ENCODE assay signal across 9 cellular contexts in the genomic region with DNA sequence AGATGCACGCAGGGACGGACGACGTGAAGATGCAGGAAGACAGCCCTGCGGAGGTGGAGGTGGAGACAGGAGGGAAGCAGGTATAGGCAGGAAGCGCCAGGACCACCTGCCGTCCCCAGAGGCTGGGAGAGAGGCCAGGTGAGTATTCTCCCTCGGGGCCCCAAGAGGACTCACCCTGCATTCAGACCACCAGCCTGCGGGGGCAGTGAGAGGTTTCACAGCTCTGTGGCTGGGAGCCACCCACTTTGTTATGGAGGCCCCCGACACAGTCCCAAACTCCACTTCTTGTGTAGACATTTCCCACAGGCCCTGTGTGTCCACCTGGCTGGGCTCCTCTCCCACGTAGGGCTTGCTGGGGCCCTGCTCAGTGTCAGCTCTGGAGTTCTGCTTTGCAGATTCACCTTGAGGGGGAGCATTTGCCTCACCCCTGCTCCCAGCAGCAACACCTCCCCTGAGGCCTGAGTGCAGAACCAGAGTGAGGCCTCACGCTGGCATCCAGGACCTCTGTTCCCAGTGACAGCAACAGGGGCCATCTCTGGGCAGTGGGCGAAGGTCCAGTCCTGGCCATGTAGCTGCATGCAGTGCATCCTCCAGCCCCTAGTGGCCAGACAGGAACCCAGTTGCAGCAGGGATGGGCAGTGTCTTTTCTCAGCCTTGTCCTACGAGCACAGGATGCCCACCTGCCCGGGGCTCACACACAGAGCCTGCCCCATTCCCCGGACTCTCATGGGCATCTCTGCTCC.
DNase-seq lines count a peak whose midpoint lies in the region; ATAC-seq, FAIRE-seq and TF ChIP-seq lines count a peak whose summit lies in the region.
"Had no signal": no experiment of that assay in that cellular context is flagged by ENCODE, and none has a peak within 500 bp of the region (broad histone marks: within the 10 kb centered on the region; RNA-seq: fewer than 3 reads in every experiment).

No MANE protein-coding gene starts in this region.

- no peaks in the 10 kb centered on the region for H3K9me3 ChIP-seq in DND-41 (ENCODE audit: insufficient read depth, low read length, severe bottlenecking)

- peak overlapping the region; percentile 16 for H3K27ac Mint-ChIP-seq in neural crest cell (ENCODE audit: unreplicated experiment)

- DNase-seq in DND-41 = no peak
- DNase-seq in M059J (ENCODE audit: low read depth) = peak; percentile 13
- no peak for DNase-seq in bronchial epithelial cell (ENCODE audit: low read depth)
- DNase-seq in neural crest cell (ENCODE audit: low read depth, low spot score) = peak; percentile 40
- DNase-seq in NCI-H748 (lab: John Stamatoyannopoulos, UW; ENCODE audit: unreplicated experiment) = no peak
- DNase-seq in stimulated activated CD4-positive, alpha-beta T cell treated with anti-CD3 and anti-CD28 coated beads, Interleukin-4, amount 100 ng/mL, for 1 hour = no peak
- no peak for DNase-seq in GM12892 (ENCODE audit: insufficient read length)
- DNase-seq: activated naive CD4-positive, alpha-beta T cell treated with Interleukin-2 at 50 U/mL for 16 hours had no signal

- no peak for FAIRE-seq in bronchial epithelial cell (lab: Jason Lieb, UNC)
- FAIRE-seq in GM12892 (lab: Jason Lieb, UNC) = no peak

- peaks cover 3% of the 10 kb centered on the region for H3K27me3 Mint-ChIP-seq in neural crest cell (ENCODE audit: low read depth)

- H3K9ac ChIP-seq in DND-41 (ENCODE audit: low read depth, low read length) = no peak overlapping the region

- no peak overlapping the region for H3K4me3 Mint-ChIP-seq in neural crest cell

- no peak overlapping the region for H3K4me2 ChIP-seq in DND-41 (ENCODE audit: insufficient read depth, low read length)

- H3K36me3 Mint-ChIP-seq in neural crest cell (ENCODE audit: low read depth) = no peaks in the 10 kb centered on the region

- H4K20me1 ChIP-seq in DND-41 (ENCODE audit: insufficient read depth, low read length) = no peaks in the 10 kb centered on the region

- H3K4me1 ChIP-seq in DND-41 (ENCODE audit: insufficient read depth, low read length) = peaks cover 7% of the 10 kb centered on the region; the same call in 1 of the 2 replicates

- no peaks in the 10 kb centered on the region for H3K27me3 ChIP-seq in DND-41 (ENCODE audit: insufficient read depth, low read length, poor library complexity)
- H3K27me3 ChIP-seq in bronchial epithelial cell (ENCODE audit: control insufficient read depth, insufficient read depth, low read length) = peaks cover 2% of the 10 kb centered on the region

- H3K79me2 ChIP-seq in DND-41 (ENCODE audit: insufficient read depth, low read length) = no peaks in the 10 kb centered on the region

- H2AFZ ChIP-seq in DND-41 (ENCODE audit: low read depth, low read length) = no peak overlapping the region

- no peak for TF ChIP-seq POLR2A in GM12892 (IDR thresholded peaks at IDR 0.05; ENCODE audit: low read depth, low read length)

- H3K4me3 ChIP-seq in DND-41 (ENCODE audit: low read depth in 1 of 2, low read length in 2 of 2) (no peak overlapping the region), bronchial epithelial cell (ENCODE audit: low read depth, low read length) (no peak overlapping the region)

- TF ChIP-seq CTCF in DND-41 (IDR thresholded peaks at IDR 0.05; ENCODE audit: borderline replicate concordance, extremely low read depth, low read length, poor library complexity, severe bottlenecking) (peak; percentile 40), bronchial epithelial cell (IDR thresholded peaks at IDR 0.05; ENCODE audit: insufficient read depth, low read length, severe bottlenecking) (peak; percentile 33), neural crest cell (conservative IDR thresholded peaks at IDR 0.05) (peak; percentile 60)

- H3K27ac ChIP-seq in DND-41 (ENCODE audit: low read length) = no peak overlapping the region

- ATAC-seq in DND-41 (ENCODE audit: insufficient read depth, low read depth) (no peak), HG03520 (IDR thresholded peaks at IDR 0.05; ENCODE audit: unreplicated experiment) (no peak)

- peaks cover 28% of the 10 kb centered on the region for H3K4me1 Mint-ChIP-seq in neural crest cell

- no peaks in the 10 kb centered on the region for H3K9me3 Mint-ChIP-seq in neural crest cell

- H3K36me3 ChIP-seq in DND-41 (ENCODE audit: insufficient read depth, low read length) = no peaks in the 10 kb centered on the region
- H3K36me3 ChIP-seq in bronchial epithelial cell (ENCODE audit: control insufficient read depth, insufficient read depth, low read length) = no peaks in the 10 kb centered on the region

Comparison
In these comparisons a context has a peak if more than half of its experiments do, and no peak if none do; other contexts are left out.
1. DNase-seq: peak in M059J (single experiment) and neural crest cell (single experiment); none in DND-41 (single experiment), bronchial epithelial cell (single experiment), NCI-H748 (single experiment), stimulated activated CD4-positive, alpha-beta T cell treated with anti-CD3 and anti-CD28 coated beads, Interleukin-4, amount 100 ng/mL, for 1 hour (single experiment) and GM12892 (single experiment).
2. Peak in every context shown above with its lines, with median percentiles within 50 percentile points of each other: CTCF ChIP-seq.